17 cellular contexts compared by ENCODE assay signal in genomic region chrX:13703135-13703534, GRCh38. TPM values are rescaled to one million over a fixed set of nuclear protein-coding genes. Genes with fewer than 3 reads are reported as not detected.
A peak's percentile ranks its signal among the peaks of the same experiment; 100 is the strongest.
DNase-seq lines count a peak whose midpoint lies in the region; ATAC-seq, FAIRE-seq and TF ChIP-seq lines count a peak whose summit lies in the region.
"Had no signal": no experiment of that assay in that cellular context is flagged by ENCODE, and none has a peak within 500 bp of the region (broad histone marks: within the 10 kb centered on the region; RNA-seq: fewer than 3 reads in every experiment).

No MANE protein-coding gene starts in this region.

- peaks cover 30% of the 10 kb centered on the region for H4K20me1 ChIP-seq in astrocyte (ENCODE audit: insufficient read depth, low read length)

- no peak overlapping the region for H2AFZ ChIP-seq in astrocyte (ENCODE audit: low read depth, low read length)
- H2AFZ ChIP-seq: GM23248 had no signal

- intact Hi-C loops in psoas muscle (cut with DNase I), result no loop called here

- H3K27me3 Mint-ChIP-seq in activated T-cell treated with anti-CD3 and anti-CD28 coated beads, Interleukin-2, amount 50 U/mL, for 72 hours (ENCODE audit: low read depth), result peaks cover 6% of the 10 kb centered on the region
- peaks cover 0 to 1% of the 10 kb centered on the region in 2 donors for H3K27me3 Mint-ChIP-seq in CD8-positive, alpha-beta memory T cell
- H3K27me3 Mint-ChIP-seq in astrocyte (ENCODE audit: low read depth, unreplicated experiment), result no peaks in the 10 kb centered on the region
- H3K27me3 Mint-ChIP-seq in activated CD8-positive, alpha-beta memory T cell treated with anti-CD3 and anti-CD28 coated beads, Interleukin-2, amount 10 ng/mL, durations not matched to agents 7 days and 5 days, result no peaks in the 10 kb centered on the region

- H3K4me2 ChIP-seq in astrocyte (ENCODE audit: low read length), result no peak overlapping the region

- no peaks in the 10 kb centered on the region for H3K9me3 ChIP-seq in CD8-positive, alpha-beta memory T cell (ENCODE audit: low read length)
- H3K9me3 ChIP-seq in astrocyte (ENCODE audit: insufficient read depth, low read depth, low read length), result no peaks in the 10 kb centered on the region
- H3K9me3 ChIP-seq in psoas muscle, result no peaks in the 10 kb centered on the region

- H3K36me3 ChIP-seq in CD8-positive, alpha-beta memory T cell (ENCODE audit: insufficient read depth, low read length), result no peaks in the 10 kb centered on the region
- H3K36me3 ChIP-seq in astrocyte (ENCODE audit: insufficient read depth, low read length) (no peaks in the 10 kb centered on the region), psoas muscle (ENCODE audit: insufficient read depth in 1 of 2, low read depth in 1 of 2) (peaks cover 0 to 12% of the 10 kb centered on the region in 2 donors)

- no peak overlapping the region for H3K4me3 ChIP-seq in CD8-positive, alpha-beta memory T cell (ENCODE audit: low read length)
- no peak overlapping the region for H3K4me3 ChIP-seq in astrocyte (ENCODE audit: insufficient read depth, low read depth, low read length)
- H3K4me3 ChIP-seq in psoas muscle, result no peak overlapping the region
- H3K4me3 ChIP-seq: GM23248, K562 had no signal

- peak overlapping the region; percentile 41 for H3K27ac Mint-ChIP-seq in activated T-cell treated with anti-CD3 and anti-CD28 coated beads, Interleukin-2, amount 50 U/mL, for 72 hours
- H3K27ac Mint-ChIP-seq in CD8-positive, alpha-beta memory T cell, result peak overlapping the region in 5 of 8 donors; percentile 9 to 91 (median 55)
- no peak overlapping the region for H3K27ac Mint-ChIP-seq in astrocyte (ENCODE audit: unreplicated experiment)
- no peak overlapping the region for H3K27ac Mint-ChIP-seq in activated CD8-positive, alpha-beta memory T cell treated with anti-CD3 and anti-CD28 coated beads, Interleukin-2, amount 10 ng/mL, durations not matched to agents 7 days and 5 days

- peaks cover 51% of the 10 kb centered on the region for H3K4me1 Mint-ChIP-seq in activated T-cell treated with anti-CD3 and anti-CD28 coated beads, Interleukin-2, amount 50 U/mL, for 72 hours (ENCODE audit: low read depth)
- peaks cover 49 to 76% (median 71%) of the 10 kb centered on the region in 3 donors for H3K4me1 Mint-ChIP-seq in CD8-positive, alpha-beta memory T cell
- peaks cover 15% of the 10 kb centered on the region for H3K4me1 Mint-ChIP-seq in astrocyte (ENCODE audit: low read depth, unreplicated experiment)
- peaks cover 39% of the 10 kb centered on the region for H3K4me1 Mint-ChIP-seq in activated CD8-positive, alpha-beta memory T cell treated with anti-CD3 and anti-CD28 coated beads, Interleukin-2, amount 10 ng/mL, durations not matched to agents 7 days and 5 days

- no peaks in the 10 kb centered on the region for H3K27me3 ChIP-seq in CD8-positive, alpha-beta memory T cell (ENCODE audit: insufficient read depth, low read length, poor library complexity, severe bottlenecking)
- H3K27me3 ChIP-seq in astrocyte (ENCODE audit: insufficient read depth, low read length) (no peaks in the 10 kb centered on the region), psoas muscle (ENCODE audit: insufficient read depth in 3 of 3, low read length in 2 of 3) (peaks cover 0 to 5% (median 0%) of the 10 kb centered on the region in 3 donors)

- H3K36me3 Mint-ChIP-seq in activated T-cell treated with anti-CD3 and anti-CD28 coated beads, Interleukin-2, amount 50 U/mL, for 72 hours (ENCODE audit: insufficient read depth in 2 of 2), result peaks cover 6 to 14% of the 10 kb centered on the region in 2 donors
- H3K36me3 Mint-ChIP-seq in CD8-positive, alpha-beta memory T cell, result peaks cover 0 to 45% (median 9%) of the 10 kb centered on the region in 3 donors
- H3K36me3 Mint-ChIP-seq in astrocyte (ENCODE audit: low read depth, unreplicated experiment), result peaks cover 2% of the 10 kb centered on the region
- peaks cover 15% of the 10 kb centered on the region for H3K36me3 Mint-ChIP-seq in activated CD8-positive, alpha-beta memory T cell treated with anti-CD3 and anti-CD28 coated beads, Interleukin-2, amount 10 ng/mL, durations not matched to agents 7 days and 5 days

- TF ChIP-seq CTCF in astrocyte (IDR thresholded peaks at IDR 0.05; ENCODE audit: insufficient read depth, low read depth, low read length) (no peak), psoas muscle (IDR thresholded peaks at IDR 0.05) (no peak)

- H3K4me3 Mint-ChIP-seq in activated T-cell treated with anti-CD3 and anti-CD28 coated beads, Interleukin-2, amount 50 U/mL, for 72 hours, result peak overlapping the region in 1 of 2 donors; percentile 31
- H3K4me3 Mint-ChIP-seq in CD8-positive, alpha-beta memory T cell, result no peak overlapping the region
- no peak overlapping the region for H3K4me3 Mint-ChIP-seq in astrocyte (ENCODE audit: unreplicated experiment)
- H3K4me3 Mint-ChIP-seq in activated CD8-positive, alpha-beta memory T cell treated with anti-CD3 and anti-CD28 coated beads, Interleukin-2, amount 10 ng/mL, durations not matched to agents 7 days and 5 days, result no peak overlapping the region

- DNase-seq in activated T-cell treated with anti-CD3 and anti-CD28 coated beads, Interleukin-2, amount 50 U/mL, for 72 hours, result no peak
- no peak for DNase-seq in activated T-cell treated with anti-CD3 and anti-CD28 coated beads, Interleukin-2, amount 50 U/mL, for 1 hour
- DNase-seq in CD8-positive, alpha-beta memory T cell, result no peak
- DNase-seq in astrocyte (ENCODE audit: low read depth) (no peak), psoas muscle (no peak), DMS114 treated with DMSO at 0.1 percent for 48 hours (lab: John Stamatoyannopoulos, UW; ENCODE audit: unreplicated experiment) (no peak)
- DNase-seq in activated CD8-positive, alpha-beta memory T cell treated with anti-CD3 and anti-CD28 coated beads, Interleukin-2, amount 10 ng/mL, durations not matched to agents 7 days and 5 days, result no peak
- DNase-seq: ACHN; DMS79; GM23248; HCEC 1CT; NCI-H1417; NCI-H187 treated with DMSO at 0.1 percent for 48 hours; NK-92 treated with Interleukin-12 subunit alpha and Interleukin-12 subunit beta, amount 100 ng/mL, for 24 hours; RPMI8226; SIG-M5 had no signal

- no peaks in the 10 kb centered on the region for H3K9me3 Mint-ChIP-seq in activated T-cell treated with anti-CD3 and anti-CD28 coated beads, Interleukin-2, amount 50 U/mL, for 72 hours
- no peaks in the 10 kb centered on the region for H3K9me3 Mint-ChIP-seq in CD8-positive, alpha-beta memory T cell
- no peaks in the 10 kb centered on the region for H3K9me3 Mint-ChIP-seq in astrocyte (ENCODE audit: unreplicated experiment)
- no peaks in the 10 kb centered on the region for H3K9me3 Mint-ChIP-seq in activated CD8-positive, alpha-beta memory T cell treated with anti-CD3 and anti-CD28 coated beads, Interleukin-2, amount 10 ng/mL, durations not matched to agents 7 days and 5 days (ENCODE audit: low read depth)

- peak; percentile 9 for FAIRE-seq in astrocyte (lab: Jason Lieb, UNC)
- FAIRE-seq: K562 had no signal

- peaks cover 72% of the 10 kb centered on the region for H3K79me2 ChIP-seq in astrocyte (ENCODE audit: insufficient read depth, low read length)

- peaks cover 16% of the 10 kb centered on the region for H3K4me1 ChIP-seq in CD8-positive, alpha-beta memory T cell (ENCODE audit: insufficient read depth, low read length)
- H3K4me1 ChIP-seq in astrocyte (ENCODE audit: insufficient read depth, low read length) (peaks cover 8% of the 10 kb centered on the region), psoas muscle (peaks cover 11% of the 10 kb centered on the region)

- peak; percentile 66 to 71 for ATAC-seq in activated T-cell treated with anti-CD3 and anti-CD28 coated beads, Interleukin-2, amount 50 U/mL, for 72 hours (replicated peaks in 1 of 2)
- no peak for ATAC-seq in psoas muscle
- no peak for ATAC-seq in activated CD8-positive, alpha-beta memory T cell treated with anti-CD3 and anti-CD28 coated beads, Interleukin-2, amount 10 ng/mL, durations not matched to agents 7 days and 5 days
- ATAC-seq: K562 had no signal

- WGBS in psoas muscle, 3 donors, result 73 to 80% (median 78%) methylated on average over 3 of the region's 3 CpGs

- H3K27ac ChIP-seq in CD8-positive, alpha-beta memory T cell (ENCODE audit: low read depth, low read length), result no peak overlapping the region
- no peak overlapping the region for H3K27ac ChIP-seq in astrocyte (ENCODE audit: low read depth, low read length)
- H3K27ac ChIP-seq in psoas muscle, result peak overlapping the region; percentile 3
- H3K27ac ChIP-seq: GM23248 had no signal

- POLR2A ChIA-PET in CD8-positive, alpha-beta memory T cell (lab: Charles Lee), result no interaction called here

- CTCF ChIA-PET in CD8-positive, alpha-beta memory T cell (lab: Charles Lee), result no interaction called here
- CTCF ChIA-PET in activated CD8-positive, alpha-beta memory T cell treated with anti-CD3 and anti-CD28 coated beads, Interleukin-2, amount 10 ng/mL, durations not matched to agents 7 days and 5 days (lab: Charles Lee), result no interaction called here

- H3K9ac ChIP-seq in astrocyte (ENCODE audit: low read length), result no peak overlapping the region
- H3K9ac ChIP-seq: GM23248 had no signal

RNA-seq across cellular contexts. Expression of gene RAB9A, which starts 14.2 kb away (rescaled TPM):
- 10 to 100 TPM; 56.0 to 71.6 TPM for total RNA-seq in activated T-cell treated with anti-CD3 and anti-CD28 coated beads, Interleukin-2, amount 50 U/mL, for 72 hours
- total RNA-seq in CD8-positive, alpha-beta memory T cell, result 10 to 100 TPM; 27.1 to 32.8 TPM
- 48.1 TPM for polyA plus RNA-seq in CD8-positive, alpha-beta memory T cell
- total RNA-seq in astrocyte (31.2 and 34.2 TPM in 2 replicates), psoas muscle (10 to 100 TPM; 13.2 to 15.3 (median 14.2) TPM)
- polyA plus RNA-seq in psoas muscle, result 10 to 100 TPM; 13.0 to 25.4 (median 22.8) TPM
- total RNA-seq in activated CD8-positive, alpha-beta memory T cell treated with anti-CD3 and anti-CD28 coated beads, Interleukin-2, amount 10 ng/mL, durations not matched to agents 7 days and 5 days, result 10 to 100 TPM; 13.7 to 20.3 TPM

RNA-seq across cellular contexts. Expression of gene TRAPPC2, which starts 31.3 kb away (rescaled TPM):
- 10 to 100 TPM; 21.8 to 26.2 TPM for total RNA-seq in activated T-cell treated with anti-CD3 and anti-CD28 coated beads, Interleukin-2, amount 50 U/mL, for 72 hours
- 10 to 100 TPM; 18.7 to 19.0 TPM for total RNA-seq in CD8-positive, alpha-beta memory T cell
- polyA plus RNA-seq in CD8-positive, alpha-beta memory T cell, result 50.6 TPM
- total RNA-seq in astrocyte (16.6 and 17.0 TPM in 2 replicates), psoas muscle (1 to 10 TPM; 3.4 to 6.3 (median 5.0) TPM)
- polyA plus RNA-seq in psoas muscle, result 1 to 10 TPM; 2.1 to 4.7 (median 3.9) TPM
- total RNA-seq in activated CD8-positive, alpha-beta memory T cell treated with anti-CD3 and anti-CD28 coated beads, Interleukin-2, amount 10 ng/mL, durations not matched to agents 7 days and 5 days, result 10 to 100 TPM; 18.4 to 19.1 TPM

RNA-seq across cellular contexts. Expression of gene OFD1, which starts 31.4 kb away (rescaled TPM):
- total RNA-seq in activated T-cell treated with anti-CD3 and anti-CD28 coated beads, Interleukin-2, amount 50 U/mL, for 72 hours, result 10 to 100 TPM; 63.7 to 66.7 TPM
- total RNA-seq in CD8-positive, alpha-beta memory T cell, result 10 to 100 TPM; 29.1 to 30.4 TPM
- polyA plus RNA-seq in CD8-positive, alpha-beta memory T cell, result 46.3 TPM
- total RNA-seq in astrocyte (16.1 and 22.0 TPM in 2 replicates), psoas muscle (1 to 10 TPM; 7.2 to 8.2 (median 7.8) TPM)
- polyA plus RNA-seq in psoas muscle, result 1 to 10 TPM; 3.3 to 9.5 (median 8.4) TPM
- 10 to 100 TPM; 32.3 to 45.8 TPM for total RNA-seq in activated CD8-positive, alpha-beta memory T cell treated with anti-CD3 and anti-CD28 coated beads, Interleukin-2, amount 10 ng/mL, durations not matched to agents 7 days and 5 days

RNA-seq across cellular contexts. Expression of gene TCEANC, which starts 50.2 kb away (rescaled TPM):
- 1 to 10 TPM; 4.4 to 4.6 TPM for total RNA-seq in activated T-cell treated with anti-CD3 and anti-CD28 coated beads, Interleukin-2, amount 50 U/mL, for 72 hours
- 1 to 10 TPM; 2.7 to 3.4 TPM for total RNA-seq in CD8-positive, alpha-beta memory T cell
- polyA plus RNA-seq in CD8-positive, alpha-beta memory T cell, result 10.3 TPM
- total RNA-seq in astrocyte (1.0 and 2.3 TPM in 2 replicates), psoas muscle (1 to 10 TPM; 3.5 to 5.2 (median 4.1) TPM)
- 1 to 10 TPM in 2 of 3 donors, under 1 TPM in 1; 0.95 to 2.5 (median 2.2) TPM for polyA plus RNA-seq in psoas muscle
- total RNA-seq in activated CD8-positive, alpha-beta memory T cell treated with anti-CD3 and anti-CD28 coated beads, Interleukin-2, amount 10 ng/mL, durations not matched to agents 7 days and 5 days, result 1 to 10 TPM; 4.7 to 5.1 TPM

Comparison
In these comparisons a context has a peak if more than half of its experiments do, and no peak if none do; other contexts are left out.
1. ATAC-seq: peak in activated T-cell treated with anti-CD3 and anti-CD28 coated beads, Interleukin-2, amount 50 U/mL, for 72 hours (2 of 2); none in psoas muscle (0 of 4) and activated CD8-positive, alpha-beta memory T cell treated with anti-CD3 and anti-CD28 coated beads, Interleukin-2, amount 10 ng/mL, durations not matched to agents 7 days and 5 days (single experiment).
2. H3K27ac Mint-ChIP-seq: peak in activated T-cell treated with anti-CD3 and anti-CD28 coated beads, Interleukin-2, amount 50 U/mL, for 72 hours (single experiment) and CD8-positive, alpha-beta memory T cell (5 of 8); none in astrocyte (single experiment) and activated CD8-positive, alpha-beta memory T cell treated with anti-CD3 and anti-CD28 coated beads, Interleukin-2, amount 10 ng/mL, durations not matched to agents 7 days and 5 days (single experiment).